Comparison of ENCODE assay signal across 12 cellular contexts in the genomic region with DNA sequence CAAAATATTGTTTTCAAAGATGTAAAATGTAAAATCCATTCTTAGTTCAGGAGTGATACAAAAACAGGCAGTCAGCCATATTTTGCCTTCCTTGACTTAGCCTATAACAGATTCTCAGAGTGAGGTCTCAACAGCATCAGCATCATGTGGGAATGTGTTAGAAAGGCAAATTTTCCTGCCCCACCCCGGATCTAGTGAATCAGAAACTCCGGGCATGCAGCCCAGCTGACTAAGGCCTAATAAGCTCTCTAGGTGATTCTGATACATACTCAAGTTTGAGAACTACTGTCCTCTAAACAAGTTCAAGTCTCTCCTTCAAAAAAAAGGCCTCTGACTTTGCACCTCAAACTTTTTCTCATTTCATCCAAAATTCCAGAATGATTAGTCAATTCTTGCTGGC. TPM values are rescaled to one million over a fixed set of nuclear protein-coding genes. Genes with fewer than 3 reads are reported as not detected.
A peak's percentile ranks its signal among the peaks of the same experiment; 100 is the strongest.
DNase-seq lines count a peak whose midpoint lies in the region; ATAC-seq lines count a peak whose summit lies in the region.
"Had no signal": no experiment of that assay in that cellular context is flagged by ENCODE, and none has a peak within 500 bp of the region (broad histone marks: within the 10 kb centered on the region; RNA-seq: fewer than 3 reads in every experiment).

No MANE protein-coding gene starts in this region.

- DNase-seq in AG08396 (ENCODE audit: low spot score) = peak; percentile 73
- peak; percentile 97 for DNase-seq in MG63
- peak; percentile 74 for DNase-seq in dedifferentiated amniotic fluid mesenchymal stem cell (ENCODE audit: extremely low spot score)
- DNase-seq in lung microvascular endothelial cell (ENCODE audit: low read depth in 2 of 2) = peak; percentile 34 to 94
- DNase-seq in germinal center (ENCODE audit: low spot score) = no peak
- DNase-seq: activated naive CD4-positive, alpha-beta T cell; COR-L47; stimulated activated naive CD4-positive, alpha-beta T cell treated with Interleukin-2 at 50 U/mL for 16 hours had no signal

- ATAC-seq in GM18909 (IDR thresholded peaks at IDR 0.05; ENCODE audit: poor library complexity, unreplicated experiment) = no peak
- no peak for ATAC-seq in HG03175 (IDR thresholded peaks at IDR 0.05; ENCODE audit: unreplicated experiment)
- no peak for ATAC-seq in GM18907 (IDR thresholded peaks at IDR 0.05; ENCODE audit: unreplicated experiment)
- ATAC-seq: WTC11 had no signal

- H3K36me3 ChIP-seq in MG63 = no peaks in the 10 kb centered on the region

- no peaks in the 10 kb centered on the region for H3K27me3 ChIP-seq in MG63

- no peak overlapping the region for H3K4me3 ChIP-seq in MG63

- H3K9me3 ChIP-seq in MG63 = no peaks in the 10 kb centered on the region

RNA-seq across cellular contexts. Expression of a gene that starts 46.9 kb away (rescaled TPM):
- total RNA-seq in MG63 (2014; rRNA removed; shearing (Covaris generic); ENCODE audit: low replicate concordance) = 19.5 and 24.0 TPM in 2 replicates
- 31.6 and 34.5 TPM in 2 replicates for total RNA-seq in lung microvascular endothelial cell
